In genomic region chr16:626787-627457, GRCh38 we compare ENCODE assay signal across 7 cellular contexts. TPM values are rescaled to one million over a fixed set of nuclear protein-coding genes. Genes with fewer than 3 reads are reported as not detected.
DNase-seq lines count a peak whose midpoint lies in the region; ATAC-seq, FAIRE-seq and TF ChIP-seq lines count a peak whose summit lies in the region.
"Had no signal": no experiment of that assay in that cellular context is flagged by ENCODE, and none has a peak within 500 bp of the region (broad histone marks: within the 10 kb centered on the region; RNA-seq: fewer than 3 reads in every experiment).

No MANE protein-coding gene starts in this region.

- H3K27ac Mint-ChIP-seq in progenitor cell of endocrine pancreas = peak overlapping the region; percentile 56
- H3K27ac Mint-ChIP-seq in mesothelial cell of epicardium = no peak overlapping the region

- peaks cover 6% of the 10 kb centered on the region for H3K36me3 Mint-ChIP-seq in progenitor cell of endocrine pancreas (ENCODE audit: insufficient read depth)
- H3K36me3 Mint-ChIP-seq in mesothelial cell of epicardium = no peaks in the 10 kb centered on the region

- peaks cover 3% of the 10 kb centered on the region for H3K36me3 ChIP-seq in bronchial epithelial cell (ENCODE audit: control insufficient read depth, insufficient read depth, low read length)

- H3K9me3 Mint-ChIP-seq in progenitor cell of endocrine pancreas (ENCODE audit: low read depth) (no peaks in the 10 kb centered on the region), mesothelial cell of epicardium (no peaks in the 10 kb centered on the region)

- TF ChIP-seq CTCF in bronchial epithelial cell (IDR thresholded peaks at IDR 0.05; ENCODE audit: insufficient read depth, low read length, severe bottlenecking) (no peak), progenitor cell of endocrine pancreas (IDR thresholded peaks at IDR 0.05; ENCODE audit: unreplicated experiment) (no peak), mesothelial cell of epicardium (IDR thresholded peaks at IDR 0.05; ENCODE audit: unreplicated experiment) (no peak)

- FAIRE-seq in bronchial epithelial cell (lab: Jason Lieb, UNC) = no peak

- H3K4me3 Mint-ChIP-seq in progenitor cell of endocrine pancreas (ENCODE audit: low read depth) (no peak overlapping the region), mesothelial cell of epicardium (no peak overlapping the region)

- ATAC-seq in GM21381 (IDR thresholded peaks at IDR 0.05; ENCODE audit: unreplicated experiment) = no peak

- peak; percentile 68 for DNase-seq in HS-27A (ENCODE audit: low read depth)
- peak; percentile 90 for DNase-seq in bronchial epithelial cell (ENCODE audit: low read depth)
- no peak for DNase-seq in progenitor cell of endocrine pancreas (ENCODE audit: low spot score, unreplicated experiment)
- DNase-seq in SK-N-DZ (ENCODE audit: low spot score) = no peak
- no peak for DNase-seq in mesothelial cell of epicardium (ENCODE audit: low spot score in 2 of 2, unreplicated experiment in 2 of 2)
- DNase-seq: NCI-H1105 had no signal

- no peak overlapping the region for H3K4me3 ChIP-seq in bronchial epithelial cell (ENCODE audit: low read depth, low read length)

- H3K27me3 ChIP-seq in bronchial epithelial cell (ENCODE audit: control insufficient read depth, insufficient read depth, low read length) = no peaks in the 10 kb centered on the region

- H3K4me1 Mint-ChIP-seq in progenitor cell of endocrine pancreas (ENCODE audit: low read depth) (peaks cover 11% of the 10 kb centered on the region), mesothelial cell of epicardium (peaks cover 8% of the 10 kb centered on the region)

- H3K27me3 Mint-ChIP-seq in progenitor cell of endocrine pancreas = no peaks in the 10 kb centered on the region
- no peaks in the 10 kb centered on the region for H3K27me3 Mint-ChIP-seq in mesothelial cell of epicardium (ENCODE audit: low read depth)

RNA-seq across cellular contexts. Expression of gene WFIKKN1, which starts 3.9 kb away (rescaled TPM):
- total RNA-seq in bronchial epithelial cell (0.13 TPM in 1 of 2 replicates, not detected in the other), progenitor cell of endocrine pancreas (37.2 and 42.8 TPM in 2 replicates), mesothelial cell of epicardium (0.47 to 0.94 TPM (median 0.84 TPM) in 3 replicates)
- 4.0 and 5.7 TPM in 2 replicates for polyA plus RNA-seq in SK-N-DZ (2014; cell fraction: cytosol; rRNA removed)
- polyA plus RNA-seq in SK-N-DZ (2014; cell fraction: nucleus; rRNA removed) = 5.5 and 7.7 TPM in 2 replicates

RNA-seq across cellular contexts. Expression of gene METTL26, which starts 9.2 kb away (rescaled TPM):
- total RNA-seq in bronchial epithelial cell (50.8 and 55.3 TPM in 2 replicates), progenitor cell of endocrine pancreas (59.3 and 64.0 TPM in 2 replicates), mesothelial cell of epicardium (72.1 to 74.0 TPM (median 73.2 TPM) in 3 replicates)
- polyA plus RNA-seq in SK-N-DZ (2014; cell fraction: cytosol; rRNA removed) = 188 and 252 TPM in 2 replicates
- polyA plus RNA-seq in SK-N-DZ (2014; cell fraction: nucleus; rRNA removed) = 300 and 428 TPM in 2 replicates

RNA-seq across cellular contexts. Expression of gene MCRIP2, which starts 14.7 kb away (rescaled TPM):
- total RNA-seq in bronchial epithelial cell (30.2 and 45.0 TPM in 2 replicates), progenitor cell of endocrine pancreas (26.3 and 31.4 TPM in 2 replicates), mesothelial cell of epicardium (20.5 to 24.6 TPM (median 21.7 TPM) in 3 replicates)
- polyA plus RNA-seq in SK-N-DZ (2014; cell fraction: cytosol; rRNA removed) = 54.8 and 62.9 TPM in 2 replicates
- polyA plus RNA-seq in SK-N-DZ (2014; cell fraction: nucleus; rRNA removed) = 97.2 and 119 TPM in 2 replicates

RNA-seq across cellular contexts. Expression of gene WDR90, which starts 22.2 kb away (rescaled TPM):
- 4.2 and 7.2 TPM in 2 replicates for total RNA-seq in bronchial epithelial cell
- total RNA-seq in progenitor cell of endocrine pancreas = 109 and 117 TPM in 2 replicates
- 19.0 and 29.7 TPM in 2 replicates for polyA plus RNA-seq in SK-N-DZ (2014; cell fraction: cytosol; rRNA removed)
- polyA plus RNA-seq in SK-N-DZ (2014; cell fraction: nucleus; rRNA removed) = 281 and 437 TPM in 2 replicates
- total RNA-seq in mesothelial cell of epicardium = 75.9 to 86.9 TPM (median 77.2 TPM) in 3 replicates

RNA-seq across cellular contexts. Expression of gene RAB40C, which starts 37.1 kb away (rescaled TPM):
- total RNA-seq in bronchial epithelial cell (10.8 and 16.8 TPM in 2 replicates), progenitor cell of endocrine pancreas (29.0 and 30.6 TPM in 2 replicates), mesothelial cell of epicardium (23.2 to 26.2 TPM (median 25.5 TPM) in 3 replicates)
- polyA plus RNA-seq in SK-N-DZ (2014; cell fraction: cytosol; rRNA removed) = 23.8 and 35.5 TPM in 2 replicates
- polyA plus RNA-seq in SK-N-DZ (2014; cell fraction: nucleus; rRNA removed) = 41.2 and 43.2 TPM in 2 replicates

Comparison
In these comparisons a context has a peak if more than half of its experiments do, and no peak if none do; other contexts are left out.
1. DNase-seq: peak in HS-27A (single experiment) and bronchial epithelial cell (single experiment); none in progenitor cell of endocrine pancreas (single experiment), SK-N-DZ (single experiment) and mesothelial cell of epicardium (0 of 2).
2. RNA of gene WFIKKN1, which starts 3.9 kb away (total RNA-seq): 37.2 to 42.8 TPM in progenitor cell of endocrine pancreas; 0.47 to 0.94 TPM in mesothelial cell of epicardium and 0.13 TPM in bronchial epithelial cell; every median in the first group is over 10 times any median in the second.